In genomic region chr2:219543596-219544358, GRCh38 we compare ENCODE assay signal across 8 cellular contexts. TPM values are rescaled to one million over a fixed set of nuclear protein-coding genes. Genes with fewer than 3 reads are reported as not detected.
DNase-seq lines count a peak whose midpoint lies in the region; ATAC-seq and TF ChIP-seq lines count a peak whose summit lies in the region.

TSS of gene CHPF (minus strand) at chr2:219543809. CDS start at chr2:219543538, 271 bp downstream.
A gene with protein sequence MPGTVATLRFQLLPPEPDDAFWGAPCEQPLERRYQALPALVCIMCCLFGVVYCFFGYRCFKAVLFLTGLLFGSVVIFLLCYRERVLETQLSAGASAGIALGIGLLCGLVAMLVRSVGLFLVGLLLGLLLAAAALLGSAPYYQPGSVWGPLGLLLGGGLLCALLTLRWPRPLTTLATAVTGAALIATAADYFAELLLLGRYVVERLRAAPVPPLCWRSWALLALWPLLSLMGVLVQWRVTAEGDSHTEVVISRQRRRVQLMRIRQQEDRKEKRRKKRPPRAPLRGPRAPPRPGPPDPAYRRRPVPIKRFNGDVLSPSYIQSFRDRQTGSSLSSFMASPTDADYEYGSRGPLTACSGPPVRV (plus strand): TSS chr2:219544028. CDS start chr2:219544728, 700 bp downstream.

- CTCF ChIA-PET in activated B cell treated with CpG ODN at 0.5 μM for 24 hours (lab: Charles Lee), result interaction anchor here (0.7 to 3.9 kb wide), 6 partner anchors 14 to 98 kb away, joined by 3 to 23 read pairs (median 4); no protein-coding TSS in a partner anchor

- H3K4me1 Mint-ChIP-seq in activated B cell treated with CpG ODN at 0.5 μM for 24 hours (peaks cover 22% of the 10 kb centered on the region), immature natural killer cell (peaks cover 26 to 30% of the 10 kb centered on the region in 2 donors)

- H3K27ac Mint-ChIP-seq in activated B cell treated with CpG ODN at 0.5 μM for 24 hours (no peak within 1 kb of the TSS), immature natural killer cell (peak within 1 kb of the TSS; percentile 52 to 86 (median 72))

- H3K36me3 Mint-ChIP-seq in activated B cell treated with CpG ODN at 0.5 μM for 24 hours (ENCODE audit: low read depth) (no peaks in the 10 kb centered on the region), immature natural killer cell (no peaks in the 10 kb centered on the region)

- ATAC-seq in HG03175 (IDR thresholded peaks at IDR 0.05; ENCODE audit: unreplicated experiment) (peak; percentile 76), activated B cell treated with CpG ODN at 0.5 μM for 24 hours (ENCODE audit: low read depth) (peak; percentile 84)

- H3K79me2 ChIP-seq in smooth muscle cell (ENCODE audit: low read depth), result peaks cover 9% of the 10 kb centered on the region

- H3K36me3 ChIP-seq in smooth muscle cell (ENCODE audit: low read depth), result no peaks in the 10 kb centered on the region

- peak within 1 kb of the TSS; percentile 97 for H3K4me2 ChIP-seq in smooth muscle cell

- H3K27me3 Mint-ChIP-seq in activated B cell treated with CpG ODN at 0.5 μM for 24 hours, result peaks cover 42% of the 10 kb centered on the region
- H3K27me3 Mint-ChIP-seq in immature natural killer cell (ENCODE audit: low read depth in 3 of 3), result peaks cover 5 to 8% (median 7%) of the 10 kb centered on the region in 3 donors

- H3K27me3 ChIP-seq in smooth muscle cell (ENCODE audit: low read depth), result no peaks in the 10 kb centered on the region

- H3K27ac ChIP-seq in caudate nucleus (ENCODE audit: low read depth, low read length) (peak within 1 kb of the TSS; percentile 80), smooth muscle cell (ENCODE audit: low read depth) (peak within 1 kb of the TSS; percentile 50)

- H3F3A ChIP-seq in smooth muscle cell (ENCODE audit: low read depth), result no peaks in the 10 kb centered on the region

- POLR2A ChIA-PET in activated B cell treated with CpG ODN at 0.5 μM for 24 hours (lab: Charles Lee), result interaction anchor here (0.8 to 2.1 kb wide), 5 partner anchors 9 to 156 kb away, joined by 3 to 14 read pairs (median 8); partner anchors contain the start of genes DNPEP, GMPPA and STK11IP

- H2AFZ ChIP-seq in smooth muscle cell (ENCODE audit: low read depth), result peak within 1 kb of the TSS; percentile 53

- H3K9me3 ChIP-seq in smooth muscle cell (replicated peaks; ENCODE audit: low read depth), result no peaks in the 10 kb centered on the region

- TF ChIP-seq POLR2A in GM18951 (IDR thresholded peaks at IDR 0.05; ENCODE audit: extremely low read depth, insufficient read depth, insufficient read length), result peak; percentile 53

- peaks cover 15% of the 10 kb centered on the region for H3K4me1 ChIP-seq in smooth muscle cell (ENCODE audit: low read depth)

- intact Hi-C loops in activated B cell treated with CpG ODN at 0.5 μM for 24 hours (cut with micrococcal nuclease), result loop anchor here (1.0 to 5.0 kb wide), 8 partner anchors 9 to 831 kb away; partner anchors contain the start of genes DNAJB2, GMPPA, STK11IP and TTLL4

- in situ Hi-C loops in GM18951 (cut with MboI; ENCODE audit: low sequenced_read_pairs, unreplicated experiment), result no loop called here

- H4K20me1 ChIP-seq in smooth muscle cell (ENCODE audit: low read depth), result peaks cover 41% of the 10 kb centered on the region

- WGBS in smooth muscle cell (ENCODE audit: low lambda C conversion rate), result under 1% methylated on average over 50 of the region's 75 CpGs

- peak within 1 kb of the TSS; percentile 69 for H3K9ac ChIP-seq in smooth muscle cell (ENCODE audit: low read depth)

- TF ChIP-seq CTCF in activated B cell treated with CpG ODN at 0.5 μM for 24 hours (IDR thresholded peaks at IDR 0.05), result no peak
- TF ChIP-seq CTCF in smooth muscle cell (IDR thresholded peaks at IDR 0.05; ENCODE audit: borderline replicate concordance, insufficient read depth, poor library complexity, severe bottlenecking), result no peak

- H3K9me3 Mint-ChIP-seq in activated B cell treated with CpG ODN at 0.5 μM for 24 hours, result no peaks in the 10 kb centered on the region
- no peaks in the 10 kb centered on the region for H3K9me3 Mint-ChIP-seq in immature natural killer cell

- H3K4me3 Mint-ChIP-seq in activated B cell treated with CpG ODN at 0.5 μM for 24 hours (peak within 1 kb of the TSS; percentile 78), immature natural killer cell (peak within 1 kb of the TSS; percentile 85 to 92 (median 86))

- H3K4me3 ChIP-seq in smooth muscle cell, result peak within 1 kb of the TSS; percentile 82

- peak; percentile 99 for DNase-seq in AG08395 (ENCODE audit: low spot score)
- DNase-seq in NCI-H226, result peak; percentile 98
- DNase-seq in activated B cell treated with CpG ODN at 0.5 μM for 24 hours, result peak; percentile 81
- peak; percentile 69 to 100 (median 98) for DNase-seq in caudate nucleus (lab: John Stamatoyannopoulos, UW)
- peak; percentile 93 to 94 (median 93) for DNase-seq in immature natural killer cell
- peak; percentile 94 for DNase-seq in smooth muscle cell (lab: John Stamatoyannopoulos, UW; ENCODE audit: unreplicated experiment)

RNA-seq across cellular contexts. Expression of gene CHPF, which starts in this region (rescaled TPM):
- total RNA-seq in activated B cell treated with CpG ODN at 0.5 μM for 24 hours (4.1 and 4.7 TPM in 2 replicates), smooth muscle cell (141 and 156 TPM in 2 replicates)
- polyA plus RNA-seq in immature natural killer cell (10 to 100 TPM in 2 of 3 donors, 1 to 10 TPM in 1; 6.1 to 20.8 (median 18.6) TPM), smooth muscle cell (319 and 344 TPM in 2 replicates)

RNA-seq across cellular contexts. Expression of the second gene that starts in this region (rescaled TPM):
- total RNA-seq in activated B cell treated with CpG ODN at 0.5 μM for 24 hours (0.86 and 1.2 TPM in 2 replicates), smooth muscle cell (3.3 and 6.9 TPM in 2 replicates)
- polyA plus RNA-seq in immature natural killer cell (under 1 TPM in 1 of 3 donors, not detected in 2; 0.44 TPM), smooth muscle cell (3.3 and 8.5 TPM in 2 replicates)

Comparison
In these comparisons a context has a peak if more than half of its experiments do, and no peak if none do; other contexts are left out.
1. Peak in every context shown above with its lines: DNase-seq, ATAC-seq, H3K4me3 ChIP-seq and H3K27ac ChIP-seq.
2. RNA of gene CHPF (total RNA-seq): 141 to 156 TPM in smooth muscle cell; 4.1 to 4.7 TPM in activated B cell treated with CpG ODN at 0.5 μM for 24 hours; every median in the first group is over 10 times any median in the second.
3. RNA of gene CHPF (polyA plus RNA-seq): 319 to 344 TPM in smooth muscle cell; 6.1 to 20.8 TPM in immature natural killer cell; every median in the first group is over 10 times any median in the second.